ENCODE assay signal across 15 cellular contexts in the genomic region with DNA sequence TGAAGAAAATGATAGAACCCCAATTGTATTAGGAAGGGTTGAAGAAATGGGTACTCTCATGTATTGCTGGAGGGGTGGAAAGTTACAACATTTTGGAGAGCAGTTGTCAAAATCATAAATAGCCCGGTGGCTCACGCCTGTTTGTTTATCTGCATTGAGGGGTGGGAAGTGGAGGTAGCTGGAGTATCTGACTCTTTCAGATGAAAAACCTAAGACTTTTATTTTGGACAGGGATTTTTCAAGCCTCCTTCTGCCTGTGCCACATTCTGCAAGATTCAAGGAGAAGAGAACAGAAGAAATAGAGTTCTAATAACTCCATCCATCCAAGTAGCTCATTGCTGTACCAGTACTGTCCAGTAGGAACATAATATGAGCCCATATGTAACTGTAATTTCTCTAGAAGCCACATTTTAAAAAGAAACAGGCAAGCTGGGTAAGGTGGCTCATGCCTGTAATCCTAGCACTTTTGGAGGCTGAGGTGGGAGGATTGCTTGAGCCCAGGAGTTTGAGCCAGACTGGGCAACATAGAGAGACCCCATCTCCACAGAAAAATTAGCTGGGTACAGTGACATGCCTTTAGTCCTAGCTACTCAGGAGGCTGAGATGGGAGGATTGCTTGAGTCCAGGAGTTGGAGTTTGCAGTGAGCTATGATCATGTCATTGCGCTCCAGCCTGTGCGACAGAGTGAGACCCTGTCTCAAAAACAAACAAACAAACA. TPM values are rescaled to one million over a fixed set of nuclear protein-coding genes. Genes with fewer than 3 reads are reported as not detected.
DNase-seq lines count a peak whose midpoint lies in the region; TF ChIP-seq lines count a peak whose summit lies in the region.
"Had no signal": no experiment of that assay in that cellular context is flagged by ENCODE, and none has a peak within 500 bp of the region (broad histone marks: within the 10 kb centered on the region; RNA-seq: fewer than 3 reads in every experiment).

No MANE protein-coding gene starts in this region.

- H3K4me2 ChIP-seq in mammary epithelial cell (ENCODE audit: insufficient read depth, low read depth, low read length): no peak overlapping the region
- H3K4me2 ChIP-seq in mesenchymal stem cell (ENCODE audit: low read length, poor library complexity, severe bottlenecking): no peak overlapping the region

- no peak overlapping the region for H2BK5ac ChIP-seq in mesenchymal stem cell (ENCODE audit: low read depth, low read length, poor library complexity, severe bottlenecking)

- DNase-seq in GF-D8 (lab: John Stamatoyannopoulos, UW) (peak; percentile 30), NAMALWA (ENCODE audit: low spot score) (peak; percentile 44), mammary epithelial cell (no peak), iPS-NIHi11 (ENCODE audit: low spot score) (no peak), NCI-H2081 (lab: John Stamatoyannopoulos, UW) (no peak), mesenchymal stem cell (no peak), NCI-H526 (lab: John Stamatoyannopoulos, UW) (no peak)
- DNase-seq: activated CD8-positive, alpha-beta memory T cell treated with anti-CD3 and anti-CD28 coated beads for 24 hours; activated naive CD4-positive, alpha-beta T cell treated with Interleukin-2 at 50 U/mL for 16 hours; hypothalamus; NCI-H510A treated with DMSO at 0.1 percent for 48 hours; substantia nigra had no signal

- H3K36me3 ChIP-seq in mammary epithelial cell (ENCODE audit: insufficient read depth, low read length): no peaks in the 10 kb centered on the region
- H3K36me3 ChIP-seq in neutrophil: peaks cover 11% of the 10 kb centered on the region
- no peaks in the 10 kb centered on the region for H3K36me3 ChIP-seq in mesenchymal stem cell (ENCODE audit: control insufficient read depth in 1 of 2, insufficient read depth in 2 of 2, low read depth in 1 of 2, low read length in 2 of 2)
- H3K36me3 ChIP-seq: cardiac muscle cell had no signal

- H3K14ac ChIP-seq in mesenchymal stem cell (ENCODE audit: low read length in 2 of 2): no peak overlapping the region

- H3K9ac ChIP-seq in mammary epithelial cell (ENCODE audit: insufficient read depth, low read length): no peak overlapping the region
- no peak overlapping the region for H3K9ac ChIP-seq in mesenchymal stem cell (ENCODE audit: low read length)

- no peaks in the 10 kb centered on the region for H3K9me3 ChIP-seq in mammary epithelial cell (replicated peaks; ENCODE audit: insufficient read depth, low read length)
- H3K9me3 ChIP-seq in neutrophil: no peaks in the 10 kb centered on the region
- no peaks in the 10 kb centered on the region for H3K9me3 ChIP-seq in mesenchymal stem cell (ENCODE audit: control insufficient read depth, low read length)

- H3K79me1 ChIP-seq in mesenchymal stem cell (replicated peaks; ENCODE audit: low read length, poor library complexity, severe bottlenecking): no peaks in the 10 kb centered on the region

- WGBS in mammary epithelial cell (ENCODE audit: low coverage, missing lambda C conversion rate): 98% methylated on average over 4 of the region's 4 CpGs
- 76% methylated on average over 2 of the region's 4 CpGs for WGBS in mesenchymal stem cell

- H2BK12ac ChIP-seq in mesenchymal stem cell (ENCODE audit: low read length in 2 of 2): no peak overlapping the region

- no TSS peak for BruUV-seq in mammary epithelial cell (replicated peaks; lab: Mats Ljungman, UMichigan)

- TF ChIP-seq CTCF in mammary epithelial cell (conservative IDR thresholded peaks at IDR 0.05 in 1 of 2, IDR thresholded peaks at IDR 0.05 in 1 of 2; ENCODE audit: extremely low read depth in 1 of 2, insufficient read depth in 1 of 2, low read depth in 1 of 2, low read length in 2 of 2) (peak; percentile 22 to 37), neutrophil (IDR thresholded peaks at IDR 0.05) (no peak)

- H3K4ac ChIP-seq in mesenchymal stem cell (ENCODE audit: low read depth in 1 of 2, low read length in 2 of 2): no peak overlapping the region

- CTCF ChIA-PET in mammary epithelial cell (lab: Charles Lee; ENCODE audit: low non-redundant PET): no interaction called here

- no peak overlapping the region for H4K8ac ChIP-seq in mesenchymal stem cell (ENCODE audit: low read length)

- H3K18ac ChIP-seq in mesenchymal stem cell (ENCODE audit: low read depth in 1 of 2, low read length in 2 of 2): no peak overlapping the region

- no peak overlapping the region for H2BK15ac ChIP-seq in mesenchymal stem cell (ENCODE audit: low read depth, poor library complexity, severe bottlenecking)

- H3K27ac ChIP-seq in mammary epithelial cell (ENCODE audit: insufficient read depth, low read depth, low read length): no peak overlapping the region
- H3K27ac ChIP-seq in neutrophil: peak overlapping the region; percentile 23
- no peak overlapping the region for H3K27ac ChIP-seq in mesenchymal stem cell (ENCODE audit: low read length, poor library complexity, severe bottlenecking)
- H3K27ac ChIP-seq: cardiac muscle cell had no signal

- no peaks in the 10 kb centered on the region for H3K27me3 ChIP-seq in mammary epithelial cell (ENCODE audit: insufficient read depth, low read length)
- no peaks in the 10 kb centered on the region for H3K27me3 ChIP-seq in neutrophil
- H3K27me3 ChIP-seq in mesenchymal stem cell (ENCODE audit: control insufficient read depth in 1 of 2, insufficient read depth in 1 of 2, low read length in 2 of 2): no peaks in the 10 kb centered on the region
- H3K27me3 ChIP-seq: cardiac muscle cell had no signal

- no peak overlapping the region for H2AFZ ChIP-seq in mammary epithelial cell (ENCODE audit: low read depth, low read length)
- H2AFZ ChIP-seq in mesenchymal stem cell (ENCODE audit: low read depth, low read length): no peak overlapping the region

- H2AK5ac ChIP-seq in mesenchymal stem cell (ENCODE audit: low read length, severe bottlenecking): no peak overlapping the region

- intact Hi-C loops in mammary epithelial cell (cut with micrococcal nuclease): no loop called here

- no peaks in the 10 kb centered on the region for H4K20me1 ChIP-seq in mammary epithelial cell (ENCODE audit: insufficient read depth, low read length)

- peaks cover 19% of the 10 kb centered on the region for H3K4me1 ChIP-seq in mammary epithelial cell (ENCODE audit: insufficient read depth, low read length)
- H3K4me1 ChIP-seq in neutrophil (ENCODE audit: control insufficient read depth in 1 of 2, insufficient read depth in 1 of 2, low read depth in 1 of 2, low read length in 1 of 2): peaks cover 69 to 71% of the 10 kb centered on the region in 2 experiments
- no peaks in the 10 kb centered on the region for H3K4me1 ChIP-seq in mesenchymal stem cell (ENCODE audit: control insufficient read depth, insufficient read depth, low read depth, low read length)

- dilution Hi-C loops in mammary epithelial cell (cut with HindIII; ENCODE audit: low sequenced_read_pairs): loop anchor here (5.0 kb wide), 1 partner anchor 37 kb away; a partner anchor contains a TSS

- in situ Hi-C loops in mammary epithelial cell (cut with MboI; ENCODE audit: low sequenced_read_pairs in 2 of 2): no loop called here

- no peak overlapping the region for H2BK120ac ChIP-seq in mesenchymal stem cell (ENCODE audit: low read depth, low read length)

- no peak overlapping the region for H4K91ac ChIP-seq in mesenchymal stem cell (ENCODE audit: low read length)

- H3K23ac ChIP-seq in mesenchymal stem cell (ENCODE audit: low read length in 2 of 2): no peak overlapping the region

- H3K79me2 ChIP-seq in mammary epithelial cell (ENCODE audit: insufficient read depth, low read length): no peaks in the 10 kb centered on the region

- H3K4me3 ChIP-seq in mammary epithelial cell (replicated peaks in 1 of 3; ENCODE audit: insufficient read depth in 1 of 3, low read depth in 2 of 3, low read length in 3 of 3) (no peak overlapping the region), neutrophil (ENCODE audit: low read depth in 1 of 2, low read length in 1 of 2) (no peak overlapping the region), mesenchymal stem cell (ENCODE audit: insufficient read depth in 1 of 2, low read depth in 1 of 2, low read length in 2 of 2) (no peak overlapping the region)
- H3K4me3 ChIP-seq: cardiac muscle cell had no signal

RNA-seq across cellular contexts. Expression of a gene that starts 35.5 kb away (rescaled TPM):
- 1 to 10 TPM; 1.2 to 1.4 TPM for total RNA-seq in mammary epithelial cell
- 0.07 TPM for polyA plus RNA-seq in mammary epithelial cell
- polyA minus RNA-seq in mammary epithelial cell: not detected
- not detected for polyA plus RNA-seq in mesenchymal stem cell (2013, experiment 1 of 2)
- polyA plus RNA-seq in mesenchymal stem cell (2013, experiment 2 of 2): not detected
- total RNA-seq: cardiac muscle cell, lower leg skin had no signal
- polyA plus RNA-seq: cardiac muscle cell had no signal

RNA-seq across cellular contexts. Expression of a gene that starts 39.6 kb away (rescaled TPM):
- total RNA-seq in mammary epithelial cell: 100 to 1,000 TPM; 227 to 533 TPM
- 441 TPM for polyA plus RNA-seq in mammary epithelial cell
- 761 TPM for polyA minus RNA-seq in mammary epithelial cell
- 115 TPM for polyA plus RNA-seq in mesenchymal stem cell (2013, experiment 1 of 2)
- polyA plus RNA-seq in mesenchymal stem cell (2013, experiment 2 of 2): 115 TPM

Comparison
In these comparisons a context has a peak if more than half of its experiments do, and no peak if none do; other contexts are left out.
1. DNase-seq: peak in GF-D8 (single experiment) and NAMALWA (single experiment); none in mammary epithelial cell (single experiment), iPS-NIHi11 (single experiment), NCI-H2081 (0 of 2), mesenchymal stem cell (single experiment) and NCI-H526 (0 of 2).